17 cellular contexts compared by ENCODE assay signal in genomic region chr1:205043866-205044265, GRCh38. TPM values are rescaled to one million over a fixed set of nuclear protein-coding genes. Genes with fewer than 3 reads are reported as not detected.
DNase-seq lines count a peak whose midpoint lies in the region; ATAC-seq and TF ChIP-seq lines count a peak whose summit lies in the region.
"Had no signal": no experiment of that assay in that cellular context is flagged by ENCODE, and none has a peak within 500 bp of the region (broad histone marks: within the 10 kb centered on the region; RNA-seq: fewer than 3 reads in every experiment).

No MANE protein-coding gene starts in this region.

- H3K4me1 ChIP-seq in H9 (ENCODE audit: insufficient read depth, low read length) (peaks cover 12% of the 10 kb centered on the region; the same call in 1 of the 2 replicates), iPS-20b (ENCODE audit: insufficient read depth, low read length) (peaks cover 22% of the 10 kb centered on the region)

- H2BK120ac ChIP-seq in H9 (ENCODE audit: low read depth, low read length, poor library complexity, severe bottlenecking): no peak overlapping the region

- H3K79me1 ChIP-seq in H9 (ENCODE audit: insufficient read depth, low read depth, low read length, poor library complexity, severe bottlenecking): no peaks in the 10 kb centered on the region

- H3K27ac ChIP-seq in H9 (ENCODE audit: insufficient read length, low read depth, low read length): no peak overlapping the region
- no peak overlapping the region for H3K27ac ChIP-seq in iPS-20b (ENCODE audit: low read length)
- H3K27ac ChIP-seq in temporal lobe (ENCODE audit: low read depth, low read length): peak overlapping the region; percentile 99

- no peak overlapping the region for H3T11ph ChIP-seq in H9 (ENCODE audit: low read length)

- no peak overlapping the region for H3K9ac ChIP-seq in H9 (ENCODE audit: extremely low read depth, insufficient read length, low read length)
- no peak overlapping the region for H3K9ac ChIP-seq in iPS-20b (ENCODE audit: low read depth, low read length)

- no peaks in the 10 kb centered on the region; a peak in 1 of 5 replicates for H3K9me3 Mint-ChIP-seq in H9

- no peak for ATAC-seq in GM21717 (IDR thresholded peaks at IDR 0.05; ENCODE audit: unreplicated experiment)

- H4K91ac ChIP-seq in H9 (ENCODE audit: insufficient read length, low read depth, low read length): no peak overlapping the region

- no peaks in the 10 kb centered on the region for H3K36me3 ChIP-seq in iPS-20b (ENCODE audit: insufficient read depth, low read depth, low read length)

- H2BK5ac ChIP-seq in H9 (ENCODE audit: insufficient read length, low read length): no peak overlapping the region

- no peak overlapping the region for H3K14ac ChIP-seq in H9 (ENCODE audit: insufficient read depth, low read length)

- no peak overlapping the region for H3K23ac ChIP-seq in H9 (ENCODE audit: insufficient read length, low read depth, low read length)

- no peak for TF ChIP-seq CTCF in H9 (conservative IDR thresholded peaks at IDR 0.05)

- no peak for DNase-seq in H9
- DNase-seq in cerebellar cortex (ENCODE audit: low spot score): peak; percentile 24
- DNase-seq in NCI-H1930 (lab: John Stamatoyannopoulos, UW): no peak
- DNase-seq in central memory CD4-positive, alpha-beta T cell: no peak
- DNase-seq: ACHN; AML-193; CD4-positive, CD25-positive, alpha-beta regulatory T cell; EL; HCEC 1CT; NCI-H1105 treated with DMSO at 0.1 percent for 48 hours; NK-92 treated with Interleukin-12 subunit alpha and Interleukin-12 subunit beta, amount 100 ng/mL, for 24 hours; OCI-M1; RPMI8226; SIG-M5 had no signal

- H3K4me3 ChIP-seq in iPS-20b (ENCODE audit: low read length): peak overlapping the region; percentile 59; the same call in 1 of the 2 replicates

- no peak overlapping the region for H2BK12ac ChIP-seq in H9 (ENCODE audit: insufficient read length, low read depth, low read length)

- no peak overlapping the region for H3K4ac ChIP-seq in H9 (ENCODE audit: low read depth, low read length)

- H4K5ac ChIP-seq in H9 (ENCODE audit: insufficient read length, low read depth, low read length): no peak overlapping the region

- no peak overlapping the region for H3K27ac Mint-ChIP-seq in H9
- H3K27ac Mint-ChIP-seq: CD4-positive, CD25-positive, alpha-beta regulatory T cell had no signal

- WGBS in H9 (ENCODE audit: extremely low coverage, insufficient read length, low lambda C conversion rate): no CpG with 5 or more reads among the region's 4 CpGs

- H3K9me3 ChIP-seq in H9 (ENCODE audit: control insufficient read depth, low read depth, low read length) (no peaks in the 10 kb centered on the region), iPS-20b (ENCODE audit: insufficient read depth, low read depth, low read length) (no peaks in the 10 kb centered on the region)

- H3K4me2 ChIP-seq in H9 (ENCODE audit: insufficient read depth, insufficient read length, low read length): peak overlapping the region; percentile 32

- no peaks in the 10 kb centered on the region for H3K79me2 ChIP-seq in H9 (ENCODE audit: insufficient read depth, low read length)

- no peaks in the 10 kb centered on the region for H3K23me2 ChIP-seq in H9 (ENCODE audit: insufficient read length, low read depth, low read length, poor library complexity, severe bottlenecking)

- H3K36me3 Mint-ChIP-seq in H9 (ENCODE audit: insufficient read depth in 1 of 3, low read depth in 3 of 3): no peaks in the 10 kb centered on the region
- H3K36me3 Mint-ChIP-seq: CD4-positive, CD25-positive, alpha-beta regulatory T cell had no signal

- H2BK15ac ChIP-seq in H9 (ENCODE audit: low read depth, low read length): no peak overlapping the region

- H3K27me3 ChIP-seq in H9 (ENCODE audit: insufficient read depth, low read length): no peaks in the 10 kb centered on the region; the same call in 1 of the 2 replicates
- peaks cover 87% of the 10 kb centered on the region for H3K27me3 ChIP-seq in iPS-20b (ENCODE audit: insufficient read depth, low read length)

- no peak overlapping the region for H4K8ac ChIP-seq in H9 (replicated peaks; ENCODE audit: insufficient read length, low read depth, low read length)

- H3K18ac ChIP-seq in H9 (ENCODE audit: insufficient read length, low read depth, low read length): no peak overlapping the region

- peaks cover 35 to 42% of the 10 kb centered on the region in 2 experiments for H3K4me1 Mint-ChIP-seq in H9

- H2AK5ac ChIP-seq in H9 (ENCODE audit: insufficient read length, low read length): no peak overlapping the region

- H4K20me1 ChIP-seq in H9 (ENCODE audit: control insufficient read depth, insufficient read depth, insufficient read length): peaks cover 4% of the 10 kb centered on the region

- no peak overlapping the region for H2AFZ ChIP-seq in H9 (ENCODE audit: low read length)

- peak overlapping the region in 1 of 2 experiments; percentile 71; a peak in 2 of 5 replicates for H3K4me3 Mint-ChIP-seq in H9
- H3K4me3 Mint-ChIP-seq: CD4-positive, CD25-positive, alpha-beta regulatory T cell had no signal

- H2BK20ac ChIP-seq in H9 (ENCODE audit: low read depth, low read length, poor library complexity, severe bottlenecking): no peak overlapping the region

- H3K56ac ChIP-seq in H9 (ENCODE audit: insufficient read length, low read depth, low read length): no peak overlapping the region

- peaks cover 81% of the 10 kb centered on the region for H3K27me3 Mint-ChIP-seq in H9 (ENCODE audit: low read depth)

RNA-seq across cellular contexts. Expression of gene CNTN2, which starts 0.9 kb away (rescaled TPM):
- total RNA-seq in H9 (2021) (0.42 and 0.88 TPM in 2 replicates), temporal lobe (23.4 TPM)
- total RNA-seq: CD4-positive, CD25-positive, alpha-beta regulatory T cell had no signal

RNA-seq across cellular contexts. Expression of gene TMEM81, which starts 40.4 kb away (rescaled TPM):
- total RNA-seq in H9 (2021) (2.8 and 3.0 TPM in 2 replicates), temporal lobe (2.0 TPM)

Comparison
In these comparisons a context has a peak if more than half of its experiments do, and no peak if none do; other contexts are left out.
1. RNA of gene CNTN2, which starts 0.9 kb away (total RNA-seq): 23.4 TPM in temporal lobe (single experiment); 0.42 to 0.88 TPM in H9; every median in the first group is over 10 times any median in the second.